1 cellular context compared by ENCODE assay signal in genomic region chr12:127115468-127116035, GRCh38.
A peak's percentile ranks its signal among the peaks of the same experiment; 100 is the strongest.
TF ChIP-seq lines count a peak whose summit lies in the region.

No MANE protein-coding gene starts in this region.

TF ChIP-seq in K562, 482 proteins besides CTCF, POLR2A, EP300 and RAD21 (continued from another document):
- no peak for TF ChIP-seq E2F6 (IDR thresholded peaks at IDR 0.05; ENCODE audit: borderline replicate concordance in 1 of 2, extremely low read depth in 1 of 2, insufficient read depth in 1 of 2, insufficient read length in 1 of 2, low read depth in 1 of 2, low read length in 1 of 2, poor library complexity in 1 of 2, severe bottlenecking in 1 of 2)
- TF ChIP-seq CBFA2T2 (conservative IDR thresholded peaks at IDR 0.05) = peak; percentile 37
- TF ChIP-seq ZNF551 (CRISPR knock-in tag; IDR thresholded peaks at IDR 0.05) = no peak
- TF ChIP-seq TAL1 (IDR thresholded peaks at IDR 0.05) = peak; percentile 25; the same call in 1 of the 2 replicates
- TF ChIP-seq ZNF280B (CRISPR knock-in tag; IDR thresholded peaks at IDR 0.05) = no peak
- no peak for TF ChIP-seq IRF1 (CRISPR knock-in tag; IDR thresholded peaks at IDR 0.05; ENCODE audit: borderline replicate concordance)
- no peak for TF ChIP-seq CREB1 (IDR thresholded peaks at IDR 0.05)
- no peak for TF ChIP-seq CREB1 (CRISPR knock-in tag; IDR thresholded peaks at IDR 0.05)
- TF ChIP-seq CUX1 (CRISPR knock-in tag; IDR thresholded peaks at IDR 0.05) = no peak
- TF ChIP-seq ZNF197 (CRISPR knock-in tag; IDR thresholded peaks at IDR 0.05; ENCODE audit: low read depth) = no peak
- peak; percentile 60; the same call in 1 of the 2 replicates for TF ChIP-seq CBFA2T3 (IDR thresholded peaks at IDR 0.05)
- TF ChIP-seq FOXJ3 (CRISPR knock-in tag; IDR thresholded peaks at IDR 0.05) = no peak
- no peak for TF ChIP-seq NFIX (CRISPR knock-in tag; IDR thresholded peaks at IDR 0.05; ENCODE audit: low read depth)
- TF ChIP-seq MEIS2 (IDR thresholded peaks at IDR 0.05; ENCODE audit: partially characterized antibody) = peak; percentile 83
- no peak for TF ChIP-seq E2F1 (CRISPR knock-in tag; IDR thresholded peaks at IDR 0.05)
- no peak for TF ChIP-seq ZNF407 (IDR thresholded peaks at IDR 0.05; ENCODE audit: low read depth)
- TF ChIP-seq SMARCE1 (IDR thresholded peaks at IDR 0.05) = peak; percentile 52; the same call in 1 of the 2 replicates
- TF ChIP-seq SMARCA4 (IDR thresholded peaks at IDR 0.05) = 0 out of 2 replicates have a peak, but pooled peaks have one; percentile 33
- TF ChIP-seq SP2 (IDR thresholded peaks at IDR 0.05; ENCODE audit: extremely low read depth, low read depth, low read length, poor library complexity, severe bottlenecking) = no peak
